ENCODE assay signal across 26 cellular contexts in genomic region chr2:224171226-224171625, GRCh38.
A peak's percentile ranks its signal among the peaks of the same experiment; 100 is the strongest.
DNase-seq lines count a peak whose midpoint lies in the region; ATAC-seq and TF ChIP-seq lines count a peak whose summit lies in the region.
"Had no signal": no experiment of that assay in that cellular context is flagged by ENCODE, and none has a peak within 500 bp of the region (broad histone marks: within the 10 kb centered on the region; RNA-seq: fewer than 3 reads in every experiment).

No MANE protein-coding gene starts in this region.

- in situ Hi-C loops in transverse colon (cut with MboI; ENCODE audit: low pct_ligation_motif_present in 1 of 4, low pct_unique_long_range_greater_than_20kb in 1 of 4, low sequenced_read_pairs in 3 of 4): no loop called here

- TF ChIP-seq EP300 in transverse colon (IDR thresholded peaks at IDR 0.05; ENCODE audit: low read depth): no peak

- intact Hi-C loops in transverse colon (cut with DNase I; ENCODE audit: low total_unique reads): no loop called here

- no peak for TF ChIP-seq CTCF in transverse colon (IDR thresholded peaks at IDR 0.05)

- WGBS in transverse colon (ENCODE audit: low coverage in 1 of 2), 2 donors: 50 to 63% methylated on average over 1 to 3 of the region's 3 CpGs

- H3K4me1 ChIP-seq in transverse colon: no peaks in the 10 kb centered on the region
- H3K4me1 ChIP-seq: adrenal gland, testis, uterus had no signal

- H3K27ac ChIP-seq in transverse colon: no peak overlapping the region
- H3K27ac ChIP-seq: adrenal gland; BLaER1 treated with 17β-estradiol and CSF1 and Interleukin-3, amounts not matched to agents 10 nM and 100 nM; testis; uterus; VCaP had no signal

- H3K27me3 ChIP-seq in transverse colon: no peaks in the 10 kb centered on the region
- H3K27me3 ChIP-seq: adrenal gland; BLaER1 treated with 17β-estradiol and CSF1 and Interleukin-3, amounts not matched to agents 10 nM and 100 nM; testis; uterus had no signal

- TF ChIP-seq POLR2A in transverse colon (IDR thresholded peaks at IDR 0.05): no peak

- H3K36me3 ChIP-seq in transverse colon: no peaks in the 10 kb centered on the region
- H3K36me3 ChIP-seq: adrenal gland; BLaER1 treated with 17β-estradiol and CSF1 and Interleukin-3, amounts not matched to agents 10 nM and 100 nM; uterus had no signal

- H3K4me3 ChIP-seq in transverse colon: no peak overlapping the region
- H3K4me3 ChIP-seq: adrenal gland; BLaER1 treated with 17β-estradiol and CSF1 and Interleukin-3, amounts not matched to agents 10 nM and 100 nM; testis; uterus had no signal

- ATAC-seq in HG03280 (IDR thresholded peaks at IDR 0.05; ENCODE audit: unreplicated experiment) (no peak), GM21529 (IDR thresholded peaks at IDR 0.05; ENCODE audit: unreplicated experiment) (no peak)
- ATAC-seq: activated CD4-positive, alpha-beta T cell treated with anti-CD3 and anti-CD28 coated beads for 36 hours; activated CD8-positive, alpha-beta T cell treated with anti-CD3 and anti-CD28 coated beads, Interleukin-2, amount 10 ng/mL, durations not matched to agents 7 days and 5 days; stimulated activated naive B cell treated with anti-CD40 and anti-IgM and Interleukin-4, amounts not matched to agents 10 μg/mL and 1 μg/mL and 100 μg/mL, for 72 hours had no signal

- H3K9me3 ChIP-seq in transverse colon: no peaks in the 10 kb centered on the region
- H3K9me3 ChIP-seq: adrenal gland, testis, uterus had no signal

- DNase-seq in amygdala (lab: John Stamatoyannopoulos, UW) (peak in 31 of 56 donors; percentile 3 to 63 (median 19)), inferior parietal cortex (ENCODE audit: extremely low spot score) (peak; percentile 17), nucleus accumbens (lab: John Stamatoyannopoulos, UW) (peak in 43 of 56 donors; percentile 1 to 61 (median 20)), transverse colon (peak; percentile 41), A172 (ENCODE audit: low spot score) (no peak)
- DNase-seq: activated CD4-positive, alpha-beta T cell treated with anti-CD3 and anti-CD28 coated beads for 36 hours; activated CD8-positive, alpha-beta T cell treated with anti-CD3 and anti-CD28 coated beads, Interleukin-2, amount 10 ng/mL, durations not matched to agents 7 days and 5 days; activated naive CD4-positive, alpha-beta T cell treated with anti-CD3 and anti-CD28 coated beads for 36 hours; adrenal gland; effector CD4-positive, alpha-beta T cell; H9; immature natural killer cell; MV-4-11; naive B cell; NCI-H146; NCI-H446 treated with DMSO at 0.1 percent for 48 hours; NCI-H774; RPMI8226; stimulated activated naive B cell treated with anti-CD40 and anti-IgM and Interleukin-4, amounts not matched to agents 10 μg/mL and 1 μg/mL and 100 μg/mL, for 72 hours; T1000; testis; uterus had no signal
